ENCODE assay signal across 1 cellular context in the genomic region with DNA sequence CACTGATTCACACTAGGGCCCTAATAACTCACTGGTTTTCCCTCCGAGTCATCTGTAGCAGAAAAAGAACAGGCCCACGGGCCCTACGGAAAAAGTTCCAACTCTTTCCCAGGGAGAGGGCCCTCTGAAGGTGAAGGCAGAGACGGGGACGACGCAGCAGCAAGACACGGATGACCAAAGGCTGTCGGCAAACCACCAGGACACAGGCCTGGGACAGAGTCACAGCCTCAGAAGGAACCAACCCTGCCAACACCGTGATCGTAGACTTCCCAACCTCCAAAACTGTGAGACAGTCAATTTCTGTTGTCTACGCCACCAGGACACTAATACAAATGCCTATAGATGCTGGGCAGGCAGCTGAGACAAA.
A peak's percentile ranks its signal among the peaks of the same experiment; 100 is the strongest.
TF ChIP-seq lines count a peak whose summit lies in the region.

No MANE protein-coding gene starts in this region.

TF ChIP-seq in HepG2, 621 proteins besides CTCF, POLR2A, EP300 and RAD21 (continued from another document):
- TF ChIP-seq, protein P1, sequence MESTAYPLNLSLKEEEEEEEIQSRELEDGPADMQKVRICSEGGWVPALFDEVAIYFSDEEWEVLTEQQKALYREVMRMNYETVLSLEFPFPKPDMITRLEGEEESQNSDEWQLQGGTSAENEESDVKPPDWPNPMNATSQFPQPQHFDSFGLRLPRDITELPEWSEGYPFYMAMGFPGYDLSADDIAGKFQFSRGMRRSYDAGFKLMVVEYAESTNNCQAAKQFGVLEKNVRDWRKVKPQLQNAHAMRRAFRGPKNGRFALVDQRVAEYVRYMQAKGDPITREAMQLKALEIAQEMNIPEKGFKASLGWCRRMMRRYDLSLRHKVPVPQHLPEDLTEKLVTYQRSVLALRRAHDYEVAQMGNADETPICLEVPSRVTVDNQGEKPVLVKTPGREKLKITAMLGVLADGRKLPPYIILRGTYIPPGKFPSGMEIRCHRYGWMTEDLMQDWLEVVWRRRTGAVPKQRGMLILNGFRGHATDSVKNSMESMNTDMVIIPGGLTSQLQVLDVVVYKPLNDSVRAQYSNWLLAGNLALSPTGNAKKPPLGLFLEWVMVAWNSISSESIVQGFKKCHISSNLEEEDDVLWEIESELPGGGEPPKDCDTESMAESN (CRISPR knock-in tag; conservative IDR thresholded peaks at IDR 0.05), result 0 out of 2 replicates have a peak, but pooled peaks have one; percentile 18
- TF ChIP-seq RBM22 (optimal IDR thresholded peaks at IDR 0.05; ENCODE audit: low read length) (peak; percentile 89), U2AF1 (optimal IDR thresholded peaks at IDR 0.05; ENCODE audit: low read depth, low read length) (peak; percentile 71)
